8 cellular contexts compared by ENCODE assay signal in the genomic region with DNA sequence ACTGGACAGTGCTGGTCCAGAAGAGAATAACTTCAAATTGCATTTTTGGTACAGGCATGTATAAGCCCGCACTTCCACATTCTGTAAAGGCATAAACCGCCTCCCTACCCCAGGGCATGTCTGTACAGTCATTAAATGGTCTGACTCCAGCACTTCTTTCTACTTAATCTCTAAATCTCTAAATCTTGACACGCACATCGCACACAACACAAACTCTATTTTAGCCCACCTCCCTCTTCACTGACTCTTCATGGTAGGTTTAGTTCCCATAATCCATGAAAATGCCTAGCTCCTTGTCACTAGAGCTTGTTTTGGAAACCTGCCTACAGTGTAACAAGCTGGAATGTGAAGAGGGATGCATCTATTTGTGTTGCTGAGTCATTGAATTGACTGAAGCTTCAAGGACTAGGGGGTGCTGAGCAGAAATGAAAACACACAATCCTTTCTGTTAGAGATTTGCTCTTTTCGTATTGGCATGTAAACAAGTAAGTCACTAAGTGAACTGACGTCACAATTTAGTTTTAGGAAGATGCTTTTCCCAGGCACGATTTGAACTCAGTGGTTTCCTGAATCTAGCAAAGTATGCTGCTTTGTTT. TPM values are rescaled to one million over a fixed set of nuclear protein-coding genes. Genes with fewer than 3 reads are reported as not detected.
A peak's percentile ranks its signal among the peaks of the same experiment; 100 is the strongest.
DNase-seq lines count a peak whose midpoint lies in the region; ATAC-seq and TF ChIP-seq lines count a peak whose summit lies in the region.

No MANE protein-coding gene starts in this region.

- no peak for ATAC-seq in WTC11

- H3K27me3 Mint-ChIP-seq in activated CD4-positive, alpha-beta T cell treated with anti-CD3 and anti-CD28 coated beads, Interleukin-2, amount 10 ng/mL, durations not matched to agents 7 days and 5 days: no peaks in the 10 kb centered on the region
- H3K27me3 Mint-ChIP-seq in WTC11 (ENCODE audit: low read depth): peaks cover 4% of the 10 kb centered on the region; the same call in 1 of the 2 replicates
- peaks cover 18% of the 10 kb centered on the region for H3K27me3 Mint-ChIP-seq in neural crest cell (ENCODE audit: low read depth)

- H3K4me1 Mint-ChIP-seq in activated CD4-positive, alpha-beta T cell treated with anti-CD3 and anti-CD28 coated beads, Interleukin-2, amount 10 ng/mL, durations not matched to agents 7 days and 5 days: peaks cover 40% of the 10 kb centered on the region
- peaks cover 46% of the 10 kb centered on the region for H3K4me1 Mint-ChIP-seq in WTC11
- peaks cover 50% of the 10 kb centered on the region for H3K4me1 Mint-ChIP-seq in neural crest cell

- no peak for DNase-seq in activated CD4-positive, alpha-beta T cell treated with anti-CD3 and anti-CD28 coated beads, Interleukin-2, amount 10 ng/mL, durations not matched to agents 7 days and 5 days
- no peak for DNase-seq in activated CD4-positive, alpha-beta T cell treated with anti-CD3 and anti-CD28 coated beads, Interleukin-2, amount 50 U/mL, for 4 hours
- DNase-seq in NCI-H2171 (lab: John Stamatoyannopoulos, UW) (peak; percentile 24), WTC11 (ENCODE audit: low spot score) (no peak), fibroblast of the conjunctiva (ENCODE audit: low read depth) (peak; percentile 95), neural crest cell (ENCODE audit: low read depth, low spot score) (no peak)
- DNase-seq in stimulated activated CD4-positive, alpha-beta T cell treated with anti-CD3 and anti-CD28 coated beads, Interleukin-2, amount 100 ng/mL, for 24 hours: no peak
- no peak for DNase-seq in effector CD8-positive, alpha-beta T cell (lab: John Stamatoyannopoulos, UW)

- no peak for TF ChIP-seq CTCF in WTC11 (IDR thresholded peaks at IDR 0.05)
- TF ChIP-seq CTCF in neural crest cell (conservative IDR thresholded peaks at IDR 0.05): no peak

- CTCF ChIA-PET in activated CD4-positive, alpha-beta T cell treated with anti-CD3 and anti-CD28 coated beads, Interleukin-2, amount 10 ng/mL, durations not matched to agents 7 days and 5 days (lab: Charles Lee): interaction anchor here (0.6 to 1.0 kb wide), 2 partner anchors 161 to 296 kb away, joined by 3 read pairs; no protein-coding TSS in a partner anchor
- CTCF ChIA-PET in WTC11 (lab: Charles Lee): interaction anchor here (0.6 to 1.0 kb wide), 3 partner anchors 19 to 102 kb away, joined by 3 to 4 read pairs (median 3); no protein-coding TSS in a partner anchor

- peak overlapping the region; percentile 83 for H3K27ac Mint-ChIP-seq in activated CD4-positive, alpha-beta T cell treated with anti-CD3 and anti-CD28 coated beads, Interleukin-2, amount 10 ng/mL, durations not matched to agents 7 days and 5 days
- H3K27ac Mint-ChIP-seq in WTC11 (peak overlapping the region; percentile 41; the same call in 1 of the 2 replicates), neural crest cell (ENCODE audit: unreplicated experiment) (no peak overlapping the region)

- no peaks in the 10 kb centered on the region for H3K9me3 Mint-ChIP-seq in activated CD4-positive, alpha-beta T cell treated with anti-CD3 and anti-CD28 coated beads, Interleukin-2, amount 10 ng/mL, durations not matched to agents 7 days and 5 days
- H3K9me3 Mint-ChIP-seq in WTC11 (no peaks in the 10 kb centered on the region), neural crest cell (no peaks in the 10 kb centered on the region)

- peaks cover 2% of the 10 kb centered on the region for H3K36me3 Mint-ChIP-seq in activated CD4-positive, alpha-beta T cell treated with anti-CD3 and anti-CD28 coated beads, Interleukin-2, amount 10 ng/mL, durations not matched to agents 7 days and 5 days (ENCODE audit: low read depth)
- H3K36me3 Mint-ChIP-seq in WTC11 (0 out of 2 replicates have a peak, but pooled peaks cover 4% of the 10 kb centered on the region), neural crest cell (ENCODE audit: low read depth) (no peaks in the 10 kb centered on the region)

- POLR2A ChIA-PET in activated CD4-positive, alpha-beta T cell treated with anti-CD3 and anti-CD28 coated beads, Interleukin-2, amount 10 ng/mL, durations not matched to agents 7 days and 5 days (lab: Charles Lee): interaction anchor here (0.7 kb wide), 1 partner anchor 331 kb away, joined by 3 read pairs; no protein-coding TSS in a partner anchor
- POLR2A ChIA-PET in WTC11 (lab: Charles Lee): interaction anchor here (1.3 kb wide), 1 partner anchor 121 kb away, joined by 5 read pairs; a partner anchor contains a TSS

- H3K4me3 Mint-ChIP-seq in activated CD4-positive, alpha-beta T cell treated with anti-CD3 and anti-CD28 coated beads, Interleukin-2, amount 10 ng/mL, durations not matched to agents 7 days and 5 days: peak overlapping the region; percentile 85
- H3K4me3 Mint-ChIP-seq in WTC11 (peak overlapping the region; percentile 82), neural crest cell (peak overlapping the region; percentile 91)

TF ChIP-seq in WTC11, 78 proteins besides CTCF, POLR2A, EP300 and RAD21:
- TF ChIP-seq NFE2L1 (CRISPR knock-in tag; IDR thresholded peaks at IDR 0.05) (peak; percentile 75; the same call in 1 of the 2 replicates), GABPB1 (CRISPR knock-in tag; IDR thresholded peaks at IDR 0.05) (peak; percentile 61), ESRRA (CRISPR knock-in tag; IDR thresholded peaks at IDR 0.05; ENCODE audit: borderline replicate concordance) (no peak), GTF2I (CRISPR knock-in tag; conservative IDR thresholded peaks at IDR 0.05) (no peak), NR1H2 (CRISPR knock-in tag; IDR thresholded peaks at IDR 0.05) (no peak), ZNF121 (CRISPR knock-in tag; IDR thresholded peaks at IDR 0.05) (no peak)

RNA-seq across cellular contexts. Expression of a gene that starts 1.6 kb away (rescaled TPM):
- 10 to 100 TPM in 1 of 2 experiments, 1 to 10 TPM in 1; 9.3 to 11.0 TPM for total RNA-seq in activated CD4-positive, alpha-beta T cell treated with anti-CD3 and anti-CD28 coated beads, Interleukin-2, amount 10 ng/mL, durations not matched to agents 7 days and 5 days
- total RNA-seq in WTC11 (2021) (18.2 to 22.4 TPM (median 18.9 TPM) in 3 replicates), neural crest cell (21.0 and 21.5 TPM in 2 replicates)

Comparison
In these comparisons a context has a peak if more than half of its experiments do, and no peak if none do; other contexts are left out.
1. DNase-seq: peak in NCI-H2171 (single experiment) and fibroblast of the conjunctiva (single experiment); none in activated CD4-positive, alpha-beta T cell treated with anti-CD3 and anti-CD28 coated beads, Interleukin-2, amount 10 ng/mL, durations not matched to agents 7 days and 5 days (single experiment), activated CD4-positive, alpha-beta T cell treated with anti-CD3 and anti-CD28 coated beads, Interleukin-2, amount 50 U/mL, for 4 hours (0 of 2), WTC11 (single experiment), neural crest cell (single experiment), stimulated activated CD4-positive, alpha-beta T cell treated with anti-CD3 and anti-CD28 coated beads, Interleukin-2, amount 100 ng/mL, for 24 hours (0 of 2) and effector CD8-positive, alpha-beta T cell (single experiment).
2. Peak in every context shown above with its lines, with median percentiles within 50 percentile points of each other: H3K4me3 Mint-ChIP-seq.